Comparison of ENCODE assay signal across 1 cellular context in the genomic region with DNA sequence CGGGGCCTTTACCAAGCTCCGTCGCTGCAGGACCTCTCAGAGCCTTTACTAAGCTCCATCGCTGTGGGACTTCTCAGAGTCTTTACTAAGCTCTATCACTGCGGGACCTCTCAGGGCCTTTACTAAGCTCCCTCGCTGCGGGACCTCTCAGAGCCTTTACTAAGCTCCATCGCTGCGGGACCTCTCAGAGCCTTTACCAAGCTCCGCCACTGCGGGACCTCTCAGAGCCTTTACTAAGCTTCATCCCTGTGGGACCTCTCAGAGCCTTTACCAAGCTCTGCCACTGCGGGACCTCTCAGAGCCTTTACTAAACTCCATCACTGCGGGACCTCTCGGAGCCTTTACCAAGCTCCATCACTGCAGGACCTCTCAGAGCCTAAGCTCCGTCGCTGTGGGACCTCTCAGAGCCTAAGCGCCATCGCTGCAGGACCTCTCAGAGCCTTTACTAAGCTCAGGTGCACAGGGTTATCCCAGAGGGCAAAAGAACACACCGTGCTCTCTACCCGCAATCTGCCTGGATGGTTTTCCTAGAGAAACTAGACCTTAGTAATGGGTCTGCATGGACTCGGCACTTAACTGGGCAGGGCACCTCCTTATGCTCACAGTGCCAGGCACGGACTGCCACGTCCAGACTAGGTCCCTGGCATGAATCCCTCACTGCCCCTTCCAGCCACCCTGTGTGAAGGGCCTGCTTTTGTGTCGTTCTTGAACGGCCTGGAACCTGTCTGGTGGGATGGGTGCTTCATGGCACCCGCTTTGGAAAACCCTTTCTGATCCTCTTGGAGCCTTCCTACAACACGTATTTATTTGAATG.
TF ChIP-seq lines count a peak whose summit lies in the region.

No MANE protein-coding gene starts in this region.

TF ChIP-seq in WTC11, 78 proteins besides CTCF, POLR2A, EP300 and RAD21 (continued from another document):
- TF ChIP-seq, protein P1, sequence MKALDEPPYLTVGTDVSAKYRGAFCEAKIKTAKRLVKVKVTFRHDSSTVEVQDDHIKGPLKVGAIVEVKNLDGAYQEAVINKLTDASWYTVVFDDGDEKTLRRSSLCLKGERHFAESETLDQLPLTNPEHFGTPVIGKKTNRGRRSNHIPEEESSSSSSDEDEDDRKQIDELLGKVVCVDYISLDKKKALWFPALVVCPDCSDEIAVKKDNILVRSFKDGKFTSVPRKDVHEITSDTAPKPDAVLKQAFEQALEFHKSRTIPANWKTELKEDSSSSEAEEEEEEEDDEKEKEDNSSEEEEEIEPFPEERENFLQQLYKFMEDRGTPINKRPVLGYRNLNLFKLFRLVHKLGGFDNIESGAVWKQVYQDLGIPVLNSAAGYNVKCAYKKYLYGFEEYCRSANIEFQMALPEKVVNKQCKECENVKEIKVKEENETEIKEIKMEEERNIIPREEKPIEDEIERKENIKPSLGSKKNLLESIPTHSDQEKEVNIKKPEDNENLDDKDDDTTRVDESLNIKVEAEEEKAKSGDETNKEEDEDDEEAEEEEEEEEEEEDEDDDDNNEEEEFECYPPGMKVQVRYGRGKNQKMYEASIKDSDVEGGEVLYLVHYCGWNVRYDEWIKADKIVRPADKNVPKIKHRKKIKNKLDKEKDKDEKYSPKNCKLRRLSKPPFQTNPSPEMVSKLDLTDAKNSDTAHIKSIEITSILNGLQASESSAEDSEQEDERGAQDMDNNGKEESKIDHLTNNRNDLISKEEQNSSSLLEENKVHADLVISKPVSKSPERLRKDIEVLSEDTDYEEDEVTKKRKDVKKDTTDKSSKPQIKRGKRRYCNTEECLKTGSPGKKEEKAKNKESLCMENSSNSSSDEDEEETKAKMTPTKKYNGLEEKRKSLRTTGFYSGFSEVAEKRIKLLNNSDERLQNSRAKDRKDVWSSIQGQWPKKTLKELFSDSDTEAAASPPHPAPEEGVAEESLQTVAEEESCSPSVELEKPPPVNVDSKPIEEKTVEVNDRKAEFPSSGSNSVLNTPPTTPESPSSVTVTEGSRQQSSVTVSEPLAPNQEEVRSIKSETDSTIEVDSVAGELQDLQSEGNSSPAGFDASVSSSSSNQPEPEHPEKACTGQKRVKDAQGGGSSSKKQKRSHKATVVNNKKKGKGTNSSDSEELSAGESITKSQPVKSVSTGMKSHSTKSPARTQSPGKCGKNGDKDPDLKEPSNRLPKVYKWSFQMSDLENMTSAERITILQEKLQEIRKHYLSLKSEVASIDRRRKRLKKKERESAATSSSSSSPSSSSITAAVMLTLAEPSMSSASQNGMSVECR (CRISPR knock-in tag; IDR thresholded peaks at IDR 0.05; ENCODE audit: borderline replicate concordance): no peak
- no peak for TF ChIP-seq GTF2I (CRISPR knock-in tag; conservative IDR thresholded peaks at IDR 0.05)
- TF ChIP-seq, protein P2, sequence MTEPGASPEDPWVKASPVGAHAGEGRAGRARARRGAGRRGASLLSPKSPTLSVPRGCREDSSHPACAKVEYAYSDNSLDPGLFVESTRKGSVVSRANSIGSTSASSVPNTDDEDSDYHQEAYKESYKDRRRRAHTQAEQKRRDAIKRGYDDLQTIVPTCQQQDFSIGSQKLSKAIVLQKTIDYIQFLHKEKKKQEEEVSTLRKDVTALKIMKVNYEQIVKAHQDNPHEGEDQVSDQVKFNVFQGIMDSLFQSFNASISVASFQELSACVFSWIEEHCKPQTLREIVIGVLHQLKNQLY (CRISPR knock-in tag; IDR thresholded peaks at IDR 0.05): no peak
- no peak for TF ChIP-seq ZNF138 (CRISPR knock-in tag; conservative IDR thresholded peaks at IDR 0.05)
- no peak for TF ChIP-seq CREM (CRISPR knock-in tag; IDR thresholded peaks at IDR 0.05)
- TF ChIP-seq RELA (CRISPR knock-in tag; IDR thresholded peaks at IDR 0.05; ENCODE audit: borderline replicate concordance): no peak
- no peak for TF ChIP-seq ZNF671 (CRISPR knock-in tag; IDR thresholded peaks at IDR 0.05)
